ENCODE assay signal across 1 cellular context in genomic region chrX:68658530-68658929, GRCh38.
TF ChIP-seq lines count a peak whose summit lies in the region.

No MANE protein-coding gene starts in this region.

TF ChIP-seq in endothelial cell of umbilical vein, 7 proteins besides CTCF, POLR2A, EP300 and RAD21:
- TF ChIP-seq MYC (IDR thresholded peaks at IDR 0.05; ENCODE audit: low read depth, low read length) (no peak), EZH2 (IDR thresholded peaks at IDR 0.05; ENCODE audit: borderline replicate concordance, low read depth, low read length, severe bottlenecking) (no peak), POLR2AphosphoS5 (IDR thresholded peaks at IDR 0.05; ENCODE audit: insufficient read depth, low read depth, low read length) (no peak), JUN (IDR thresholded peaks at IDR 0.05; ENCODE audit: borderline replicate concordance, insufficient read depth, insufficient read length, low read depth) (no peak), GATA2 (IDR thresholded peaks at IDR 0.05; ENCODE audit: insufficient read depth, insufficient read length, low read depth, low read length) (no peak), FOS (IDR thresholded peaks at IDR 0.05; ENCODE audit: borderline replicate concordance, insufficient read depth, low read length) (no peak)
- TF ChIP-seq, protein P1, sequence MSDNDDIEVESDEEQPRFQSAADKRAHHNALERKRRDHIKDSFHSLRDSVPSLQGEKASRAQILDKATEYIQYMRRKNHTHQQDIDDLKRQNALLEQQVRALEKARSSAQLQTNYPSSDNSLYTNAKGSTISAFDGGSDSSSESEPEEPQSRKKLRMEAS (IDR thresholded peaks at IDR 0.05; ENCODE audit: insufficient read depth, insufficient read length): no peak
